Comparison of ENCODE assay signal across 8 cellular contexts in the genomic region with DNA sequence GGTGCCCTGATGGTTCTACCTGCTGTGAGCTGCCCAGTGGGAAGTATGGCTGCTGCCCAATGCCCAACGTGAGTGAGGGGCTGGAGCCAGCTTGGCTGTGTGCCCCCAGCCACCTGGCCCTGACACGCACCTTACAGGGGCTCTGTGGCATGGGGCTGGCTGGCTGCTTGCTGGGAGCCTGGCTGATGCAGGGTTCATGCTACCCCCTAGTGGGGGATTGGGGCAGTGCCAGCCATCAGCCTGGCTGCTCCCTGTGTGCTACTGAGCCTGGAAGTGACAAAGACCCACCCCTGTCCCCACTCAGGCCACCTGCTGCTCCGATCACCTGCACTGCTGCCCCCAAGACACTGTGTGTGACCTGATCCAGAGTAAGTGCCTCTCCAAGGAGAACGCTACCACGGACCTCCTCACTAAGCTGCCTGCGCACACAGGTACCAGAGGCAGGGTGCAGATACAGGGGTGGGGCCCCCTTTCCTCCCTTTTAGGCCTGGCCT. TPM values are rescaled to one million over a fixed set of nuclear protein-coding genes. Genes with fewer than 3 reads are reported as not detected.
A peak's percentile ranks its signal among the peaks of the same experiment; 100 is the strongest.
DNase-seq lines count a peak whose midpoint lies in the region; ATAC-seq and TF ChIP-seq lines count a peak whose summit lies in the region.

No MANE protein-coding gene starts in this region.

- H4K20me1 ChIP-seq in hepatocyte (ENCODE audit: insufficient read depth, poor library complexity, severe bottlenecking) = no peaks in the 10 kb centered on the region

- no peak overlapping the region for H3K4me2 ChIP-seq in hepatocyte

- WGBS in hepatocyte (ENCODE audit: low lambda C conversion rate, missing lambda C conversion rate) = 68% methylated on average over 6 of the region's 6 CpGs

- H3K79me2 ChIP-seq in hepatocyte = peaks cover 15% of the 10 kb centered on the region

- TF ChIP-seq CTCF in hepatocyte (IDR thresholded peaks at IDR 0.05; ENCODE audit: poor library complexity) = peak; percentile 65

- H3K9me3 ChIP-seq in hepatocyte (ENCODE audit: low read depth) = no peaks in the 10 kb centered on the region

- H3K27ac ChIP-seq in hepatocyte = no peak overlapping the region

- peaks cover 4% of the 10 kb centered on the region for H3K4me1 ChIP-seq in hepatocyte (ENCODE audit: insufficient read depth)

- H3K9me2 ChIP-seq in hepatocyte (replicated peaks; ENCODE audit: insufficient read depth) = no peaks in the 10 kb centered on the region

- H3K36me3 ChIP-seq in hepatocyte (replicated peaks; ENCODE audit: insufficient read depth, low read depth) = no peaks in the 10 kb centered on the region

- DNase-seq in DMS114 treated with DMSO at 0.1 percent for 48 hours (lab: John Stamatoyannopoulos, UW; ENCODE audit: unreplicated experiment) (peak; percentile 18), T-helper 9 cell (peak; percentile 54), anterior cingulate cortex (lab: John Stamatoyannopoulos, UW) (peak in 49 of 58 donors; percentile 14 to 82 (median 44)), hepatocyte (ENCODE audit: low spot score) (peak; percentile 82)
- DNase-seq in Jurkat, Clone E6-1 (ENCODE audit: low read depth, low spot score) = peak; percentile 54
- peak; percentile 57 to 70 (median 64) for DNase-seq in stimulated activated CD4-positive, alpha-beta T cell treated with anti-CD3 and anti-CD28 coated beads, Interleukin-12 subunit alpha, Interleukin-12 subunit beta, amount 100 ng/mL, for 48 hours (ENCODE audit: low read depth in 2 of 3, low spot score in 1 of 3)

- no peak overlapping the region for H3K4me3 ChIP-seq in Jurkat, Clone E6-1 (ENCODE audit: low read length)
- H3K4me3 ChIP-seq in hepatocyte = no peak overlapping the region

- no peaks in the 10 kb centered on the region for H3K27me3 ChIP-seq in hepatocyte

- H2AFZ ChIP-seq in hepatocyte = no peak overlapping the region

- no peak for ATAC-seq in GM19455 (IDR thresholded peaks at IDR 0.05; ENCODE audit: unreplicated experiment)
- no peak for ATAC-seq in HG03108 (IDR thresholded peaks at IDR 0.05; ENCODE audit: unreplicated experiment)

RNA-seq across cellular contexts. Expression of a gene that starts 5.7 kb away (rescaled TPM):
- 86.8 TPM for polyA plus RNA-seq in Jurkat, Clone E6-1 (2012; ENCODE audit: insufficient read depth, insufficient read length)
- total RNA-seq in hepatocyte = 210 and 299 TPM in 2 replicates
- polyA plus RNA-seq in hepatocyte = 785 and 828 TPM in 2 replicates

RNA-seq across cellular contexts. Expression of a gene that starts 12.9 kb away (rescaled TPM):
- 14.3 TPM for polyA plus RNA-seq in Jurkat, Clone E6-1 (2012; ENCODE audit: insufficient read depth, insufficient read length)
- total RNA-seq in hepatocyte = 12.8 and 13.9 TPM in 2 replicates
- 19.4 and 22.8 TPM in 2 replicates for polyA plus RNA-seq in hepatocyte

RNA-seq across cellular contexts. Expression of a gene that starts 26.2 kb away (rescaled TPM):
- polyA plus RNA-seq in Jurkat, Clone E6-1 (2012; ENCODE audit: insufficient read depth, insufficient read length) = 179 TPM
- 92.7 and 108 TPM in 2 replicates for total RNA-seq in hepatocyte
- polyA plus RNA-seq in hepatocyte = 179 and 191 TPM in 2 replicates

RNA-seq across cellular contexts. Expression of a gene that starts 38.7 kb away (rescaled TPM):
- 3.8 TPM for polyA plus RNA-seq in Jurkat, Clone E6-1 (2012; ENCODE audit: insufficient read depth, insufficient read length)
- total RNA-seq in hepatocyte = 0.77 TPM in 1 of 2 replicates, not detected in the other
- polyA plus RNA-seq in hepatocyte = 1.0 and 3.6 TPM in 2 replicates

RNA-seq across cellular contexts. Expression of a gene that starts 42.4 kb away (rescaled TPM):
- polyA plus RNA-seq in Jurkat, Clone E6-1 (2012; ENCODE audit: insufficient read depth, insufficient read length) = 2.1 TPM
- 2.0 and 2.1 TPM in 2 replicates for total RNA-seq in hepatocyte
- 0.40 and 2.3 TPM in 2 replicates for polyA plus RNA-seq in hepatocyte

Comparison
In these comparisons a context has a peak if more than half of its experiments do, and no peak if none do; other contexts are left out.
1. DNase-seq: peak in every context shown above with its lines; median percentile 82 in hepatocyte; 64 in stimulated activated CD4-positive, alpha-beta T cell treated with anti-CD3 and anti-CD28 coated beads, Interleukin-12 subunit alpha, Interleukin-12 subunit beta, amount 100 ng/mL, for 48 hours; 54 in Jurkat, Clone E6-1; 54 in T-helper 9 cell; 44 in anterior cingulate cortex; 18 in DMS114 treated with DMSO at 0.1 percent for 48 hours.